ENCODE assay signal across 16 cellular contexts in genomic region chr4:81676552-81676951, GRCh38.
"Had no signal": no experiment of that assay in that cellular context is flagged by ENCODE, and none has a peak within 500 bp of the region (broad histone marks: within the 10 kb centered on the region; RNA-seq: fewer than 3 reads in every experiment).

No MANE protein-coding gene starts in this region.

- H3K36me3 Mint-ChIP-seq: activated CD8-positive, alpha-beta memory T cell treated with anti-CD3 and anti-CD28 coated beads, Interleukin-2, amount 10 ng/mL, durations not matched to agents 7 days and 5 days; activated naive CD4-positive, alpha-beta T cell treated with anti-CD3 and anti-CD28 coated beads, Interleukin-2, amount 50 U/mL, for 72 hours; natural killer cell had no signal

- H3K9me3 Mint-ChIP-seq: activated naive CD4-positive, alpha-beta T cell treated with anti-CD3 and anti-CD28 coated beads, Interleukin-2, amount 50 U/mL, for 72 hours; activated T-cell treated with anti-CD3 and anti-CD28 coated beads, Interleukin-2, amount 50 U/mL, for 4 hours; natural killer cell had no signal

- H3K27ac Mint-ChIP-seq: activated CD8-positive, alpha-beta memory T cell treated with anti-CD3 and anti-CD28 coated beads, Interleukin-2, amount 10 ng/mL, durations not matched to agents 7 days and 5 days; activated naive CD4-positive, alpha-beta T cell treated with anti-CD3 and anti-CD28 coated beads, Interleukin-2, amount 50 U/mL, for 72 hours; natural killer cell had no signal

- H3K4me1 Mint-ChIP-seq: activated CD8-positive, alpha-beta memory T cell treated with anti-CD3 and anti-CD28 coated beads, Interleukin-2, amount 10 ng/mL, durations not matched to agents 7 days and 5 days; natural killer cell had no signal

- H3K9me3 ChIP-seq: lower lobe of right lung, psoas muscle had no signal

- DNase-seq: activated CD4-positive, alpha-beta T cell treated with anti-CD3 and anti-CD28 coated beads, Interleukin-2, amount 50 U/mL, for 4 hours; activated CD8-positive, alpha-beta memory T cell treated with anti-CD3 and anti-CD28 coated beads, Interleukin-2, amount 10 ng/mL, durations not matched to agents 7 days and 5 days; activated effector memory CD4-positive, alpha-beta T cell treated with anti-CD3 and anti-CD28 coated beads, Interleukin-2, amount 50 U/mL, for 16 hours; activated T-cell treated with anti-CD3 and anti-CD28 coated beads, Interleukin-2, amount 50 U/mL, for 4 hours; foreskin keratinocyte; lower lobe of right lung; midbrain; natural killer cell; occipital lobe; stimulated activated CD4-positive, alpha-beta T cell treated with anti-CD3 and anti-CD28 coated beads, Interleukin-4, amount 100 ng/mL, for 1 hour; stimulated activated CD8-positive, alpha-beta memory T cell treated with anti-CD3 and anti-CD28 coated beads, Interleukin-4, amount 100 ng/mL, for 48 hours; stimulated activated naive CD8-positive, alpha-beta T cell treated with anti-CD3 and anti-CD28 coated beads, Interleukin-15, Interleukin-2, amounts not matched to agents 100 U/mL and 50 U/mL, for 24 hours; T-helper 2 cell had no signal

- H3K36me3 ChIP-seq: lower lobe of right lung had no signal

- H3K4me3 ChIP-seq: lower lobe of right lung, psoas muscle had no signal

- H3K4me3 Mint-ChIP-seq: activated CD8-positive, alpha-beta memory T cell treated with anti-CD3 and anti-CD28 coated beads, Interleukin-2, amount 10 ng/mL, durations not matched to agents 7 days and 5 days; activated T-cell treated with anti-CD3 and anti-CD28 coated beads, Interleukin-2, amount 50 U/mL, for 4 hours; natural killer cell had no signal

- ATAC-seq: activated CD4-positive, CD25-positive, alpha-beta regulatory T cell treated with anti-CD3 and anti-CD28 coated beads, Interleukin-2, amount 50 U/mL, for 24 hours; activated CD8-positive, alpha-beta memory T cell treated with anti-CD3 and anti-CD28 coated beads, Interleukin-2, amount 10 ng/mL, durations not matched to agents 7 days and 5 days; activated naive CD4-positive, alpha-beta T cell treated with anti-CD3 and anti-CD28 coated beads, Interleukin-2, amount 50 U/mL, for 72 hours; activated T-cell treated with anti-CD3 and anti-CD28 coated beads, Interleukin-2, amount 50 U/mL, for 4 hours; foreskin keratinocyte; natural killer cell; stimulated activated naive CD8-positive, alpha-beta T cell treated with anti-CD3 and anti-CD28 coated beads, Interleukin-15, Interleukin-2, amounts not matched to agents 100 U/mL and 50 U/mL, for 24 hours had no signal

- H3K4me1 ChIP-seq: foreskin keratinocyte, lower lobe of right lung, psoas muscle had no signal

- H3K27ac ChIP-seq: foreskin keratinocyte, lower lobe of right lung, psoas muscle had no signal
